In genomic region chr3:153722157-153722556, GRCh38 we compare ENCODE assay signal across 20 cellular contexts.
"Had no signal": no experiment of that assay in that cellular context is flagged by ENCODE, and none has a peak within 500 bp of the region (broad histone marks: within the 10 kb centered on the region; RNA-seq: fewer than 3 reads in every experiment).

No MANE protein-coding gene starts in this region.

- H3K27ac ChIP-seq: coronary artery, dorsolateral prefrontal cortex, esophagus muscularis mucosa, foreskin keratinocyte, gastroesophageal sphincter, heart left ventricle, hepatocyte, left lung, lower lobe of right lung had no signal

- H3K4me3 Mint-ChIP-seq: immature natural killer cell, mesothelial cell of epicardium had no signal

- H3K27ac Mint-ChIP-seq: immature natural killer cell, mesothelial cell of epicardium had no signal

- H3K9me3 ChIP-seq: esophagus muscularis mucosa, gastroesophageal sphincter, heart left ventricle, left lung, lower lobe of right lung, mucosa of descending colon had no signal

- H3K9me3 Mint-ChIP-seq: immature natural killer cell, mesothelial cell of epicardium had no signal

- DNase-seq: dermis blood vessel endothelial cell; dorsolateral prefrontal cortex; effector CD4-positive, alpha-beta T cell; effector memory CD4-positive, alpha-beta T cell; foreskin keratinocyte; heart left ventricle; hypothalamus; immature natural killer cell; islet precursor cell; left cardiac atrium; left lung; left ventricle myocardium superior; lower lobe of right lung; mesenchymal stem cell; mucosa of descending colon had no signal

- H3K4me3 ChIP-seq: coronary artery, dorsolateral prefrontal cortex, esophagus muscularis mucosa, gastroesophageal sphincter, heart left ventricle, hepatocyte, left lung, lower lobe of right lung, mucosa of descending colon had no signal

- H2AFZ ChIP-seq: hepatocyte had no signal

- H3K79me2 ChIP-seq: hepatocyte had no signal

- ATAC-seq: foreskin keratinocyte, gastroesophageal sphincter, heart left ventricle, left cardiac atrium, left lung, left ventricle myocardium superior, lower lobe of right lung, mucosa of descending colon had no signal

- H3K36me3 Mint-ChIP-seq: immature natural killer cell, mesothelial cell of epicardium had no signal

- H3K4me1 Mint-ChIP-seq: immature natural killer cell, mesothelial cell of epicardium had no signal

- H3K4me1 ChIP-seq: foreskin keratinocyte, gastroesophageal sphincter, heart left ventricle, left lung, lower lobe of right lung had no signal

- H3K36me3 ChIP-seq: esophagus muscularis mucosa, gastroesophageal sphincter, heart left ventricle, left lung, lower lobe of right lung had no signal

- H3K4me2 ChIP-seq: hepatocyte had no signal

- H3K27me3 ChIP-seq: esophagus muscularis mucosa, foreskin keratinocyte, gastroesophageal sphincter, heart left ventricle, hepatocyte, left lung had no signal
